21 cellular contexts compared by ENCODE assay signal in the genomic region with DNA sequence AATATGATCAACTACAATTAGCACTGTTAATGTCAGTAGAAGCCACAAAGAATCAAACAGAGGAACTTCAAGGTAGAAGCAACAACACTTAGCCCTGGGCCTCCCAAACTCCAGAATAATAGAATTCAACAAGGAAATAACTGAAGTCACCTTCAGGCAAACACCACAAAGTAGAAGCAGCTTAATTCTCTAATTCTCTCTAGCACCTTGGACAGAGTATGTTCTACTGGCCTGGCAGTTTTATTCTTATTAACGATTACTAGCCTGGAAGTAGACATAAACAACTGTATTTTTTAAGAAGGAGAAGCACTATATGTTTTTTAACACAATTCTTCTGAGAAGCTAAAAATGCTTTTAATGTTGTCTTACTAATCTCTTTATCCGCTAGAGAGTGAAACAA.
"Had no signal": no experiment of that assay in that cellular context is flagged by ENCODE, and none has a peak within 500 bp of the region (broad histone marks: within the 10 kb centered on the region; RNA-seq: fewer than 3 reads in every experiment).

No MANE protein-coding gene starts in this region.

- H3K4me1 ChIP-seq: heart right ventricle, right atrium auricular region, sigmoid colon, stomach had no signal

- H3K4me3 Mint-ChIP-seq: mesothelial cell of epicardium; natural killer cell; neural crest cell; stimulated activated naive B cell treated with anti-CD40 and anti-IgM and Interleukin-4, amounts not matched to agents 10 μg/mL and 1 μg/mL and 100 μg/mL, for 72 hours had no signal

- H3K27ac Mint-ChIP-seq: mesothelial cell of epicardium; natural killer cell; stimulated activated naive B cell treated with anti-CD40 and anti-IgM and Interleukin-4, amounts not matched to agents 10 μg/mL and 1 μg/mL and 100 μg/mL, for 72 hours had no signal

- H3K27me3 Mint-ChIP-seq: stimulated activated naive B cell treated with anti-CD40 and anti-IgM and Interleukin-4, amounts not matched to agents 10 μg/mL and 1 μg/mL and 100 μg/mL, for 72 hours had no signal

- H3K4me3 ChIP-seq: dorsolateral prefrontal cortex, heart right ventricle, right atrium auricular region, sigmoid colon, skin epidermis, stomach, thoracic aorta had no signal

- H3K27me3 ChIP-seq: dorsolateral prefrontal cortex, heart right ventricle, right atrium auricular region, sigmoid colon, stomach had no signal

- H3K9me3 ChIP-seq: right atrium auricular region, sigmoid colon, thoracic aorta had no signal

- H3K4me1 Mint-ChIP-seq: mesothelial cell of epicardium; natural killer cell; neural crest cell; stimulated activated naive B cell treated with anti-CD40 and anti-IgM and Interleukin-4, amounts not matched to agents 10 μg/mL and 1 μg/mL and 100 μg/mL, for 72 hours had no signal

- H3K36me3 ChIP-seq: heart right ventricle, right atrium auricular region, sigmoid colon, stomach, thoracic aorta had no signal

- H3K36me3 Mint-ChIP-seq: mesothelial cell of epicardium; stimulated activated naive B cell treated with anti-CD40 and anti-IgM and Interleukin-4, amounts not matched to agents 10 μg/mL and 1 μg/mL and 100 μg/mL, for 72 hours had no signal

- ATAC-seq: esophagus mucosa; heart right ventricle; left colon; natural killer cell; stimulated activated naive B cell treated with anti-CD40 and anti-IgM and Interleukin-4, amounts not matched to agents 10 μg/mL and 1 μg/mL and 100 μg/mL, for 72 hours had no signal

- DNase-seq: cortex of kidney; dorsolateral prefrontal cortex; effector CD8-positive, alpha-beta T cell; heart right ventricle; kidney; left colon; natural killer cell; posterior cingulate gyrus; sigmoid colon; stimulated activated CD4-positive, alpha-beta T cell treated with anti-CD3 and anti-CD28 coated beads, Interleukin-2, amount 100 ng/mL, for 24 hours; stimulated activated CD4-positive, alpha-beta T cell treated with anti-CD3 and anti-CD28 coated beads, Interleukin-4, amount 100 ng/mL, for 4 hours; stimulated activated naive B cell treated with anti-CD40 and anti-IgM and Interleukin-4, amounts not matched to agents 10 μg/mL and 1 μg/mL and 100 μg/mL, for 72 hours; stomach; substantia nigra; trophoblast cell had no signal

- H3K27ac ChIP-seq: dorsolateral prefrontal cortex, heart right ventricle, right atrium auricular region, sigmoid colon, skin epidermis, stomach, thoracic aorta had no signal
